19 cellular contexts compared by ENCODE assay signal in the genomic region with DNA sequence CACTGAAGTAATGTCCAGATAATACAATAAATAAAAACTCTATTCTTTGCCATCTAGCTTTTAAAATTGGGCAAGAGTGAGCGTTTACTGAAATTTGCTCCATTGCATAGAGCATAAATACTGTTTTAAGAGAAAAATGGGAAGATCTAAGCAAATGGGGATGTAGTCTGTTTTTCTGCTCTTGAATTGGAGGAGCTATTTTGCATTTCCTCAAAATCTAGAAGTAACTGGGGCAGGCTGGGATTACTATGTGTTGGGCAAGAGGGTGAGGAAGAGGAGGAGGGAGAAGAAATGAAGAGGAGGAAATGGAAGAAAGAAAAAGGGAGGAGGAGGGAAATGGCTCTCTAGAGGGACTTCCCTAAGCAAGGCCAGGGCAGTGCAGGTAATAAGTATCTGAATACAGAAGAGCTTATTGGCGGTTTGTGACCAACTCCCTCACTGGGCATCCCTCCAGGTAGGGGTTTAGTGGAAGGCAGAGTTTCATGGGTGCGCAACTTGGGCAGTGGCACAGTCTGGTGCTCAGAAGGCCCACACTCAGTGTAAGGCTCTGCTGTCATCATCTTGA.
A peak's percentile ranks its signal among the peaks of the same experiment; 100 is the strongest.
DNase-seq lines count a peak whose midpoint lies in the region; ATAC-seq and TF ChIP-seq lines count a peak whose summit lies in the region.
"Had no signal": no experiment of that assay in that cellular context is flagged by ENCODE, and none has a peak within 500 bp of the region (broad histone marks: within the 10 kb centered on the region; RNA-seq: fewer than 3 reads in every experiment).

No MANE protein-coding gene starts in this region.

- no peak overlapping the region for H3K23ac ChIP-seq in mesendoderm (ENCODE audit: low read length)

- no peak overlapping the region for H2BK15ac ChIP-seq in mesendoderm (replicated peaks; ENCODE audit: low read depth)

- H3K9me3 Mint-ChIP-seq in CD14-positive monocyte = peaks cover 0 to 5% (median 0%) of the 10 kb centered on the region in 7 donors
- H3K9me3 Mint-ChIP-seq: CD8-positive, alpha-beta memory T cell; H9 had no signal

- H4K5ac ChIP-seq in mesendoderm (ENCODE audit: low read length) = no peak overlapping the region

- peak overlapping the region in 1 of 2 donors; percentile 9 for H3K4me3 Mint-ChIP-seq in CD14-positive monocyte
- H3K4me3 Mint-ChIP-seq: CD8-positive, alpha-beta memory T cell; H9 had no signal

- peaks cover 28% of the 10 kb centered on the region for H3K4me1 Mint-ChIP-seq in CD14-positive monocyte
- H3K4me1 Mint-ChIP-seq: CD8-positive, alpha-beta memory T cell had no signal

- peak overlapping the region; percentile 69 to 95 (median 89) for H3K27ac Mint-ChIP-seq in CD14-positive monocyte
- H3K27ac Mint-ChIP-seq: H9 had no signal

- no peak overlapping the region for H3K56ac ChIP-seq in mesendoderm (ENCODE audit: low read length)

- no peak overlapping the region for H3K18ac ChIP-seq in mesendoderm (ENCODE audit: low read length)

- no peak for ATAC-seq in Right ventricle myocardium inferior

- no peak overlapping the region for H3K4me3 ChIP-seq in mesendoderm (ENCODE audit: low read length)
- H3K4me3 ChIP-seq: Peyer's patch had no signal

- in situ Hi-C loops in ACHN (cut with HindIII; ENCODE audit: low pct_ligation_motif_present, low pct_unique_long_range_greater_than_20kb, low sequenced_read_pairs) = no loop called here

- no peaks in the 10 kb centered on the region for H3K27me3 ChIP-seq in mesendoderm (ENCODE audit: insufficient read depth, low read length, poor library complexity)
- H3K27me3 ChIP-seq: Peyer's patch had no signal

- H2BK120ac ChIP-seq in mesendoderm (ENCODE audit: low read depth, low read length) = no peak overlapping the region

- intact Hi-C loops in CD14-positive monocyte (cut with micrococcal nuclease) = no loop called here
- intact Hi-C loops in Right ventricle myocardium inferior (cut with DNase I) = no loop called here

- no peak overlapping the region for H3K27ac ChIP-seq in mesendoderm (ENCODE audit: low read depth, low read length)
- H3K27ac ChIP-seq: Peyer's patch had no signal

- TF ChIP-seq CTCF in CD14-positive monocyte (IDR thresholded peaks at IDR 0.05) = no peak

- H3K27me3 Mint-ChIP-seq in CD14-positive monocyte (ENCODE audit: low read depth in 3 of 3) = peaks cover 0 to 1% (median under 1%) of the 10 kb centered on the region in 3 donors

- no CpG with 5 or more reads among the region's 3 CpGs for WGBS in mesendoderm (ENCODE audit: extremely low coverage, insufficient coverage, low lambda C conversion rate)

- no peak for DNase-seq in CD14-positive monocyte (ENCODE audit: low spot score)
- DNase-seq in MV-4-11 (lab: John Stamatoyannopoulos, UW) = peak; percentile 83
- DNase-seq in SKM-1 treated with dmso at 0.1 percent for 144 hours (lab: John Stamatoyannopoulos, UW; ENCODE audit: unreplicated experiment) = peak; percentile 80
- no peak for DNase-seq in mesendoderm
- DNase-seq in ACHN = no peak
- DNase-seq in Right ventricle myocardium inferior (ENCODE audit: missing footprints) = no peak
- no peak for DNase-seq in DMS53 (lab: John Stamatoyannopoulos, UW)
- no peak for DNase-seq in NCI-H1436 (lab: John Stamatoyannopoulos, UW)
- DNase-seq: CD8-positive, alpha-beta memory T cell; DMS79; H9; MM.1S; NCI-H1417 treated with DMSO at 0.1 percent for 48 hours; NCI-H1930; NCI-H345; NCI-H524 treated with DMSO at 0.1 percent for 48 hours; Peyer's patch; SK-N-SH; T-helper 1 cell had no signal

- H2AK5ac ChIP-seq in mesendoderm (ENCODE audit: low read length) = peak overlapping the region; percentile 25

- H3K9ac ChIP-seq in mesendoderm (ENCODE audit: low read length) = no peak overlapping the region
- H3K9ac ChIP-seq: SK-N-SH had no signal

- H3K79me1 ChIP-seq in mesendoderm (ENCODE audit: low read length) = no peaks in the 10 kb centered on the region

- H3K79me2 ChIP-seq in mesendoderm (ENCODE audit: control insufficient read depth, insufficient read depth, low read length) = no peaks in the 10 kb centered on the region

- H3K36me3 ChIP-seq in mesendoderm (ENCODE audit: control insufficient read depth, insufficient read depth, low read length) = no peaks in the 10 kb centered on the region
- H3K36me3 ChIP-seq: Peyer's patch had no signal

- no peak overlapping the region for H3K4me2 ChIP-seq in mesendoderm (ENCODE audit: low read length)
- H3K4me2 ChIP-seq: SK-N-SH had no signal

- H2BK5ac ChIP-seq in mesendoderm (ENCODE audit: low read length) = no peak overlapping the region

- no peak overlapping the region for H3K4ac ChIP-seq in mesendoderm (ENCODE audit: low read depth, low read length)

- no peak overlapping the region for H4K8ac ChIP-seq in mesendoderm (ENCODE audit: low read depth, low read length)

- H3K36me3 Mint-ChIP-seq in CD14-positive monocyte = no peaks in the 10 kb centered on the region
- H3K36me3 Mint-ChIP-seq: CD8-positive, alpha-beta memory T cell had no signal

- H3K4me1 ChIP-seq in mesendoderm (ENCODE audit: control insufficient read depth, low read depth, low read length) = peaks cover 1% of the 10 kb centered on the region
- H3K4me1 ChIP-seq: Peyer's patch had no signal

Comparison
In these comparisons a context has a peak if more than half of its experiments do, and no peak if none do; other contexts are left out.
1. DNase-seq: peak in MV-4-11 (single experiment) and SKM-1 treated with dmso at 0.1 percent for 144 hours (single experiment); none in CD14-positive monocyte (single experiment), mesendoderm (single experiment), ACHN (single experiment), Right ventricle myocardium inferior (single experiment), DMS53 (single experiment) and NCI-H1436 (single experiment).